ENCODE assay signal across 22 cellular contexts in genomic region chr12:131167334-131167733, GRCh38.
DNase-seq lines count a peak whose midpoint lies in the region; ATAC-seq and TF ChIP-seq lines count a peak whose summit lies in the region.
"Had no signal": no experiment of that assay in that cellular context is flagged by ENCODE, and none has a peak within 500 bp of the region (broad histone marks: within the 10 kb centered on the region; RNA-seq: fewer than 3 reads in every experiment).

No MANE protein-coding gene starts in this region.

- no peak overlapping the region for H3K27ac ChIP-seq in GM23248
- H3K27ac ChIP-seq: body of pancreas, coronary artery, VCaP had no signal

- no peak for TF ChIP-seq CTCF in GM13977 (IDR thresholded peaks at IDR 0.05; ENCODE audit: extremely low read depth, insufficient read depth, missing control alignments)

- H3K27me3 Mint-ChIP-seq in activated CD4-positive, alpha-beta T cell treated with anti-CD3 and anti-CD28 coated beads for 36 hours = peaks cover 4% of the 10 kb centered on the region

- in situ Hi-C loops in GM23248 (cut with MboI) (no loop called here), GM13977 (cut with MboI; ENCODE audit: low pct_unique_long_range_greater_than_20kb, low sequenced_read_pairs, unreplicated experiment) (no loop called here)

- no peaks in the 10 kb centered on the region for H3K4me1 Mint-ChIP-seq in activated CD4-positive, alpha-beta T cell treated with anti-CD3 and anti-CD28 coated beads for 36 hours

- no peaks in the 10 kb centered on the region for H3K9me3 ChIP-seq in GM23248 (ENCODE audit: low read depth)
- H3K9me3 ChIP-seq: body of pancreas had no signal

- H3K27ac Mint-ChIP-seq in activated CD4-positive, alpha-beta T cell treated with anti-CD3 and anti-CD28 coated beads for 36 hours = no peak overlapping the region
- H3K27ac Mint-ChIP-seq: activated CD8-positive, alpha-beta T cell treated with anti-CD3 and anti-CD28 coated beads for 36 hours; activated naive CD4-positive, alpha-beta T cell treated with anti-CD3 and anti-CD28 coated beads, Interleukin-2, amount 50 U/mL, for 72 hours; HFFc6 had no signal

- no peaks in the 10 kb centered on the region for H3K27me3 ChIP-seq in GM23248 (replicated peaks; ENCODE audit: insufficient read depth)
- H3K27me3 ChIP-seq: body of pancreas had no signal

- no peak overlapping the region for H3K9ac ChIP-seq in GM23248

- 7 to 10% methylated on average over 5 of the region's 5 CpGs for WGBS in GM23248 (ENCODE audit: low coverage in 1 of 2, low lambda C conversion rate in 2 of 2, missing lambda C conversion rate in 2 of 2), 2 experiments

- no peak overlapping the region for H3K4me3 ChIP-seq in GM23248
- H3K4me3 ChIP-seq: body of pancreas, coronary artery had no signal

- no peaks in the 10 kb centered on the region for H3K79me2 ChIP-seq in GM23248 (ENCODE audit: insufficient read depth)

- H2AFZ ChIP-seq in GM23248 = no peak overlapping the region

- DNase-seq in GM23248 = peak; percentile 4
- DNase-seq in NCI-H226 = peak; percentile 29
- DNase-seq in globus pallidus (ENCODE audit: low spot score) = peak; percentile 11
- peak; percentile 24 for DNase-seq in pons (ENCODE audit: low spot score)
- DNase-seq in GM13977 (ENCODE audit: low spot score) = no peak
- DNase-seq in activated CD4-positive, alpha-beta T cell treated with anti-CD3 and anti-CD28 coated beads for 36 hours = no peak
- DNase-seq in posterior vena cava (ENCODE audit: low spot score) = no peak
- no peak for DNase-seq in stimulated activated CD4-positive, alpha-beta T cell treated with anti-CD3 and anti-CD28 coated beads, Interleukin-4, amount 100 ng/mL, for 24 hours
- DNase-seq: activated CD8-positive, alpha-beta T cell treated with anti-CD3 and anti-CD28 coated beads for 36 hours; activated T-cell treated with anti-CD3 and anti-CD28 coated beads, Interleukin-2, amount 50 U/mL, for 4 hours; AML-193; COR-L47; HFFc6; NCI-H146; NCI-H446; SHP77; stimulated activated CD4-positive, alpha-beta T cell treated with anti-CD3 and anti-CD28 coated beads, Interleukin-4, amount 100 ng/mL, for 1 hour; T-helper 1 cell had no signal

- no peak for ATAC-seq in activated CD4-positive, alpha-beta T cell treated with anti-CD3 and anti-CD28 coated beads for 36 hours
- ATAC-seq: activated CD8-positive, alpha-beta T cell treated with anti-CD3 and anti-CD28 coated beads for 36 hours; activated naive CD4-positive, alpha-beta T cell treated with anti-CD3 and anti-CD28 coated beads, Interleukin-2, amount 50 U/mL, for 72 hours; activated T-cell treated with anti-CD3 and anti-CD28 coated beads, Interleukin-2, amount 50 U/mL, for 4 hours; body of pancreas had no signal

- no peaks in the 10 kb centered on the region for H3K36me3 ChIP-seq in GM23248 (ENCODE audit: low read depth)

- H4K20me1 ChIP-seq in GM23248 (ENCODE audit: insufficient read depth) = no peaks in the 10 kb centered on the region

- H3K9me2 ChIP-seq in GM23248 (ENCODE audit: insufficient read depth) = no peaks in the 10 kb centered on the region

- H3K36me3 Mint-ChIP-seq in activated CD4-positive, alpha-beta T cell treated with anti-CD3 and anti-CD28 coated beads for 36 hours (ENCODE audit: low read depth) = no peaks in the 10 kb centered on the region
- H3K36me3 Mint-ChIP-seq: activated naive CD4-positive, alpha-beta T cell treated with anti-CD3 and anti-CD28 coated beads, Interleukin-2, amount 50 U/mL, for 72 hours had no signal

- H3K9me3 Mint-ChIP-seq in activated CD4-positive, alpha-beta T cell treated with anti-CD3 and anti-CD28 coated beads for 36 hours (ENCODE audit: low read depth) = no peaks in the 10 kb centered on the region
- H3K9me3 Mint-ChIP-seq: activated CD8-positive, alpha-beta T cell treated with anti-CD3 and anti-CD28 coated beads for 36 hours; activated T-cell treated with anti-CD3 and anti-CD28 coated beads, Interleukin-2, amount 50 U/mL, for 4 hours had no signal

- POLR2A ChIA-PET in activated CD4-positive, alpha-beta T cell treated with anti-CD3 and anti-CD28 coated beads for 36 hours (lab: Charles Lee) = no interaction called here

- no peak overlapping the region for H3K4me3 Mint-ChIP-seq in activated CD4-positive, alpha-beta T cell treated with anti-CD3 and anti-CD28 coated beads for 36 hours
- H3K4me3 Mint-ChIP-seq: activated CD8-positive, alpha-beta T cell treated with anti-CD3 and anti-CD28 coated beads for 36 hours; activated T-cell treated with anti-CD3 and anti-CD28 coated beads, Interleukin-2, amount 50 U/mL, for 4 hours; HFFc6 had no signal

- H3F3A ChIP-seq in GM23248 (ENCODE audit: insufficient read depth) = no peaks in the 10 kb centered on the region

- no peaks in the 10 kb centered on the region for H3K4me1 ChIP-seq in GM23248 (ENCODE audit: insufficient read depth)
- H3K4me1 ChIP-seq: body of pancreas had no signal

- intact Hi-C loops in activated CD4-positive, alpha-beta T cell treated with anti-CD3 and anti-CD28 coated beads for 36 hours (cut with DNase I, micrococcal nuclease) = loop anchor here (5.0 kb wide), 1 partner anchor 325 kb away; no protein-coding TSS in a partner anchor
- intact Hi-C loops in posterior vena cava (cut with DNase I) = no loop called here

- H3K4me2 ChIP-seq in GM23248 (ENCODE audit: unreplicated experiment) = no peak overlapping the region

- CTCF ChIA-PET in activated CD4-positive, alpha-beta T cell treated with anti-CD3 and anti-CD28 coated beads for 36 hours (lab: Charles Lee) = no interaction called here

Comparison
In these comparisons a context has a peak if more than half of its experiments do, and no peak if none do; other contexts are left out.
1. DNase-seq: peak in GM23248 (single experiment), NCI-H226 (single experiment), globus pallidus (single experiment) and pons (single experiment); none in GM13977 (single experiment), activated CD4-positive, alpha-beta T cell treated with anti-CD3 and anti-CD28 coated beads for 36 hours (single experiment), posterior vena cava (single experiment) and stimulated activated CD4-positive, alpha-beta T cell treated with anti-CD3 and anti-CD28 coated beads, Interleukin-4, amount 100 ng/mL, for 24 hours (single experiment).
2. intact Hi-C loops: an anchor here in activated CD4-positive, alpha-beta T cell treated with anti-CD3 and anti-CD28 coated beads for 36 hours (5.0 kb wide); none called in posterior vena cava.